In genomic region chr12:41052441-41052840, GRCh38 we compare ENCODE assay signal across 14 cellular contexts.
DNase-seq lines count a peak whose midpoint lies in the region; ATAC-seq and TF ChIP-seq lines count a peak whose summit lies in the region.
"Had no signal": no experiment of that assay in that cellular context is flagged by ENCODE, and none has a peak within 500 bp of the region (broad histone marks: within the 10 kb centered on the region; RNA-seq: fewer than 3 reads in every experiment).

No MANE protein-coding gene starts in this region.

- no peak overlapping the region for H3K4me3 ChIP-seq in HEK293 (ENCODE audit: low read depth, low read length)
- no peak overlapping the region for H3K4me3 ChIP-seq in smooth muscle cell
- no peak overlapping the region for H3K4me3 ChIP-seq in upper lobe of left lung
- H3K4me3 ChIP-seq: BLaER1 had no signal

- 26% methylated on average over 1 of the region's 1 CpG for WGBS in smooth muscle cell (ENCODE audit: low lambda C conversion rate)
- 53 to 74% methylated on average over 1 of the region's 1 CpG for WGBS in upper lobe of left lung, 2 donors

- TF ChIP-seq CTCF in HEK293 (tag by site-specific recombination; IDR thresholded peaks at IDR 0.05), result no peak
- TF ChIP-seq CTCF in chondrocyte (IDR thresholded peaks at IDR 0.05), result no peak
- no peak for TF ChIP-seq CTCF in smooth muscle cell (IDR thresholded peaks at IDR 0.05; ENCODE audit: borderline replicate concordance, insufficient read depth, poor library complexity, severe bottlenecking)
- no peak for TF ChIP-seq CTCF in upper lobe of left lung (IDR thresholded peaks at IDR 0.05)

- H3K4me1 Mint-ChIP-seq in chondrocyte (ENCODE audit: low read depth), result peaks cover 36% of the 10 kb centered on the region
- H3K4me1 Mint-ChIP-seq: CD14-positive monocyte; CD4-positive, alpha-beta memory T cell; H9 had no signal

- TF ChIP-seq POLR2A in upper lobe of left lung (IDR thresholded peaks at IDR 0.05), result no peak

- no peak overlapping the region for H3K9ac ChIP-seq in smooth muscle cell (ENCODE audit: low read depth)
- H3K9ac ChIP-seq: BLaER1 had no signal

- no peaks in the 10 kb centered on the region for H3K79me2 ChIP-seq in smooth muscle cell (ENCODE audit: low read depth)

- H3K27ac Mint-ChIP-seq in chondrocyte (ENCODE audit: unreplicated experiment), result peak overlapping the region; percentile 84
- H3K27ac Mint-ChIP-seq: CD14-positive monocyte; CD4-positive, alpha-beta memory T cell; H9 had no signal

- POLR2A ChIA-PET in HEK293 (lab: Yijun Ruan, JAX), result interaction anchor here (0.6 kb wide), 1 partner anchor 20 kb away, joined by 3 read pairs; no protein-coding TSS in a partner anchor

- H3K36me3 ChIP-seq in HEK293 (ENCODE audit: control insufficient read depth in 2 of 2, insufficient read depth in 1 of 2, low read length in 2 of 2), result no peaks in the 10 kb centered on the region
- H3K36me3 ChIP-seq in smooth muscle cell (ENCODE audit: low read depth), result no peaks in the 10 kb centered on the region
- no peaks in the 10 kb centered on the region for H3K36me3 ChIP-seq in upper lobe of left lung
- H3K36me3 ChIP-seq: BLaER1 had no signal

- H3K4me2 ChIP-seq in smooth muscle cell, result peak overlapping the region; percentile 76
- H3K4me2 ChIP-seq: BLaER1 had no signal

- H3K9me3 ChIP-seq in HEK293 (ENCODE audit: control insufficient read depth, insufficient read depth, low read depth, low read length) (no peaks in the 10 kb centered on the region), smooth muscle cell (replicated peaks; ENCODE audit: low read depth) (no peaks in the 10 kb centered on the region), upper lobe of left lung (no peaks in the 10 kb centered on the region)
- H3K9me3 ChIP-seq: BLaER1 had no signal

- ATAC-seq in upper lobe of left lung (ENCODE audit: low FRiP score in 2 of 2), result no peak
- ATAC-seq in HG03354 (IDR thresholded peaks at IDR 0.05; ENCODE audit: poor library complexity, severe bottlenecking, unreplicated experiment), result no peak

- H3K27me3 Mint-ChIP-seq in chondrocyte (ENCODE audit: low read depth), result no peaks in the 10 kb centered on the region
- H3K27me3 Mint-ChIP-seq: CD4-positive, alpha-beta memory T cell had no signal

- no peaks in the 10 kb centered on the region for H3K36me3 Mint-ChIP-seq in chondrocyte (ENCODE audit: low read depth)
- H3K36me3 Mint-ChIP-seq: CD14-positive monocyte; CD4-positive, alpha-beta memory T cell had no signal

- no peaks in the 10 kb centered on the region for H3F3A ChIP-seq in smooth muscle cell (ENCODE audit: low read depth)

- TF ChIP-seq EP300 in upper lobe of left lung (IDR thresholded peaks at IDR 0.05), result no peak

- H3K4me3 Mint-ChIP-seq in chondrocyte (ENCODE audit: unreplicated experiment), result no peak overlapping the region
- H3K4me3 Mint-ChIP-seq: CD14-positive monocyte; CD4-positive, alpha-beta memory T cell; H9 had no signal

- CTCF ChIA-PET in HEK293 (lab: Yijun Ruan, JAX), result no interaction called here

- H3K27ac ChIP-seq in HEK293 (ENCODE audit: extremely low read depth, low read depth, low read length) (no peak overlapping the region), smooth muscle cell (ENCODE audit: low read depth) (peak overlapping the region; percentile 76), upper lobe of left lung (no peak overlapping the region)
- H3K27ac ChIP-seq: BLaER1, HL-60 had no signal

- H2AFZ ChIP-seq in smooth muscle cell (ENCODE audit: low read depth), result peak overlapping the region; percentile 35

- no peaks in the 10 kb centered on the region for H4K20me1 ChIP-seq in smooth muscle cell (ENCODE audit: low read depth)
- H4K20me1 ChIP-seq: BLaER1 had no signal

- DNase-seq in chondrocyte (ENCODE audit: low spot score) (no peak), smooth muscle cell (lab: John Stamatoyannopoulos, UW; ENCODE audit: unreplicated experiment) (no peak), upper lobe of left lung (no peak), dermis blood vessel endothelial cell (no peak)
- DNase-seq: CD4-positive, alpha-beta memory T cell; DMS153; DMS79; GF-D8; H9 had no signal

- H3K27me3 ChIP-seq in smooth muscle cell (ENCODE audit: low read depth), result no peaks in the 10 kb centered on the region
- no peaks in the 10 kb centered on the region for H3K27me3 ChIP-seq in upper lobe of left lung
- H3K27me3 ChIP-seq: BLaER1 had no signal

- H3K4me1 ChIP-seq in HEK293 (ENCODE audit: control insufficient read depth, insufficient read depth, low read length) (peaks cover 14% of the 10 kb centered on the region; the same call in 1 of the 2 replicates), smooth muscle cell (ENCODE audit: low read depth) (peaks cover 12% of the 10 kb centered on the region), upper lobe of left lung (no peaks in the 10 kb centered on the region)
- H3K4me1 ChIP-seq: BLaER1 had no signal

- H3K9me3 Mint-ChIP-seq in chondrocyte (ENCODE audit: low read depth), result no peaks in the 10 kb centered on the region
- H3K9me3 Mint-ChIP-seq: CD4-positive, alpha-beta memory T cell; H9 had no signal

TF ChIP-seq in HEK293, 187 proteins besides CTCF, POLR2A, EP300 and RAD21:
- no peak for TF ChIP-seq ZFHX2 (tag by site-specific recombination; conservative IDR thresholded peaks at IDR 0.05)
- peak; percentile 69 for TF ChIP-seq FEZF1 (tag by site-specific recombination; IDR thresholded peaks at IDR 0.05)
- peak; percentile 59 for TF ChIP-seq ZXDB (tag by site-specific recombination; IDR thresholded peaks at IDR 0.05)
- peak; percentile 21; the same call in 1 of the 2 replicates for TF ChIP-seq PRDM6 (tag by site-specific recombination; IDR thresholded peaks at IDR 0.05)
- TF ChIP-seq GLI4 (tag by site-specific recombination; IDR thresholded peaks at IDR 0.05), result no peak
- TF ChIP-seq ZNF843 (tag by site-specific recombination; IDR thresholded peaks at IDR 0.05), result peak; percentile 40; the same call in 1 of the 2 replicates
